13 cellular contexts compared by ENCODE assay signal in the genomic region with DNA sequence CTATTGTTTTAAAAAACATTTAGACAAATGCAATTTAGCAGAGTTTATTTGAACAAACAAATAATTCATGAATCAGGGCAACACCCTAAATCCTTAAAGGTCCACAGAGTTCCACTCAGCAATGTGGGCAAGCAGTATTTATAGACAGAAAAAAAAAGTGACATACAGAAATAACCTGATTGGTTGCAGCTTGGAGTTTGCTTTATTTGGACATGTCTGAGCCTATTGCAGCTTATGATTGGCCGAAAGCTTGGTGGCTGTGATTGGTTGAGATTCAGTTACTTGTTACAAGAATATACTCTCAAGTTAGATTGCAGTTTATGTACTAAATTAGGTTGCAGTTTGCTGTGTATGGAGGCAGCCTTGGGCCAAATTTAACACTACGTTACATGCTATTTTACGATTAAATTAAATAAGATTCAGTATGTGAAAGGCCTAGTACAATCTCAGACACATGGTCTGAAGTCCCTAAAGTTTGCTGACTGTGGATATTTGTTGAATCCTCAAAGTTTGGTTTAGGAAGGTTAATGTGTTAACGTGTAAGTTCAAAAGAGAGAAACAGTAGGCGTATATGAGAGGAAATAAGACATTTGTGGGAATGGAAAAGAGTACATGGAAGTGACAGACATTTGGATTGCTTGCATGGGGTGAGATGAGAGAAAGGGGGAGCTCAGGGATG.
"Had no signal": no experiment of that assay in that cellular context is flagged by ENCODE, and none has a peak within 500 bp of the region (broad histone marks: within the 10 kb centered on the region; RNA-seq: fewer than 3 reads in every experiment).

No MANE protein-coding gene starts in this region.

- H3K4me3 Mint-ChIP-seq: activated naive CD8-positive, alpha-beta T cell treated with anti-CD3 and anti-CD28 coated beads, Interleukin-2, amount 10 ng/mL, durations not matched to agents 7 days and 5 days; activated T-cell treated with anti-CD3 and anti-CD28 coated beads, Interleukin-2, amount 50 U/mL, for 72 hours; endodermal cell; naive B cell; type B pancreatic cell had no signal

- ATAC-seq: activated CD4-positive, CD25-positive, alpha-beta regulatory T cell treated with anti-CD3 and anti-CD28 coated beads, Interleukin-2, amount 50 U/mL, for 24 hours; activated T-cell treated with anti-CD3 and anti-CD28 coated beads, Interleukin-2, amount 50 U/mL, for 72 hours; left colon; right cardiac atrium had no signal

- H3K9me3 Mint-ChIP-seq: activated naive CD8-positive, alpha-beta T cell treated with anti-CD3 and anti-CD28 coated beads, Interleukin-2, amount 10 ng/mL, durations not matched to agents 7 days and 5 days; activated T-cell treated with anti-CD3 and anti-CD28 coated beads, Interleukin-2, amount 50 U/mL, for 72 hours; endodermal cell; naive B cell; type B pancreatic cell had no signal

- H3K4me3 ChIP-seq: lung had no signal

- H3K27me3 Mint-ChIP-seq: type B pancreatic cell had no signal

- H3K36me3 Mint-ChIP-seq: activated naive CD8-positive, alpha-beta T cell treated with anti-CD3 and anti-CD28 coated beads, Interleukin-2, amount 10 ng/mL, durations not matched to agents 7 days and 5 days; naive B cell; type B pancreatic cell had no signal

- H3K4me1 Mint-ChIP-seq: naive B cell had no signal

- DNase-seq: activated CD4-positive, alpha-beta T cell treated with anti-CD3 and anti-CD28 coated beads, Interleukin-2, amount 50 U/mL, for 48 hours; activated naive CD8-positive, alpha-beta T cell treated with anti-CD3 and anti-CD28 coated beads, Interleukin-2, amount 10 ng/mL, durations not matched to agents 7 days and 5 days; activated T-cell treated with anti-CD3 and anti-CD28 coated beads, Interleukin-2, amount 50 U/mL, for 72 hours; aorta; left colon; naive B cell; nucleus accumbens; right cardiac atrium; stimulated activated naive CD4-positive, alpha-beta T cell had no signal

- H3K27ac Mint-ChIP-seq: activated naive CD8-positive, alpha-beta T cell treated with anti-CD3 and anti-CD28 coated beads, Interleukin-2, amount 10 ng/mL, durations not matched to agents 7 days and 5 days; activated T-cell treated with anti-CD3 and anti-CD28 coated beads, Interleukin-2, amount 50 U/mL, for 72 hours; endodermal cell; type B pancreatic cell had no signal
